9 cellular contexts compared by ENCODE assay signal in the genomic region with DNA sequence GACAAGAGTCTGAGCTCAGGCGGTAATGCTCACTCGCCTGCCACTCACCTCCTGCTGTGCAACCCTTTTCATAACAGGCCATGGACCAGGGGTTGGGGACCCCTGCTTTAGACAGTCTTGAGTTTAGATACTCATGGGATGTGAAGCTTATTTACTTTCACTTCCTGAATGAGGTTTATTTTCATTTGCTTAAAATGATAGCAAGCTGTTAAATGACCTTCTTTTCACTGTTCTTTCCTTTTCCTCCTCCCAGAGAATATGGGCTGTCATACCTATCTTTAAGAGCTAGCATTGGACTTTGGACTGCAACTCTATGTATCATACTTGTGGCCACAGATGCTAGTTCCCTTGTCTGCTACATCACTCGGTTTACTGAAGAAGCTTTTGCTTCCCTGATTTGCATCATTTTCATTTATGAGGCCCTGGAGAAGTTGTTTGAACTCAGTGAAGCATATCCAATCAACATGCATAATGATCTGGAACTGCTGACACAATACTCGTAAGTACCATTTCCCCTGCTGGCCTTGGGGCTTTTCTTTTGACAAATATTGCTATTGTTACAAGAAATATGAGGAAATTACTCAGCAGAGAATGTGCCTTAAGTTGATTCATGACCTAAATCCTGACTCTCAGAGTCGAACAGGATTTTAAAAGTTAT.
A peak's percentile ranks its signal among the peaks of the same experiment; 100 is the strongest.
DNase-seq lines count a peak whose midpoint lies in the region; ATAC-seq, FAIRE-seq and TF ChIP-seq lines count a peak whose summit lies in the region.
"Had no signal": no experiment of that assay in that cellular context is flagged by ENCODE, and none has a peak within 500 bp of the region (broad histone marks: within the 10 kb centered on the region; RNA-seq: fewer than 3 reads in every experiment).

No MANE protein-coding gene starts in this region.

- DNase-seq in GM12864 (ENCODE audit: low read depth), result peak; percentile 10
- DNase-seq in T-helper 17 cell, result no peak
- DNase-seq in naive B cell, result peak; percentile 5
- DNase-seq in D721Med (ENCODE audit: insufficient read length, low spot score), result no peak
- DNase-seq in tibial artery, result no peak
- DNase-seq in progenitor cell of endocrine pancreas (ENCODE audit: low spot score, unreplicated experiment), result no peak

- H3K9me3 Mint-ChIP-seq in naive B cell (peaks cover 0 to 7% (median under 1%) of the 10 kb centered on the region in 7 donors), progenitor cell of endocrine pancreas (ENCODE audit: low read depth) (peaks cover 6% of the 10 kb centered on the region)

- H3K4me1 Mint-ChIP-seq in T-helper 17 cell (peaks cover 14% of the 10 kb centered on the region), naive B cell (peaks cover 0 to 3% (median 2%) of the 10 kb centered on the region in 3 donors), progenitor cell of endocrine pancreas (ENCODE audit: low read depth) (no peaks in the 10 kb centered on the region)

- ATAC-seq in GM21390 (IDR thresholded peaks at IDR 0.05; ENCODE audit: unreplicated experiment), result peak; percentile 79
- peak; percentile 73 for ATAC-seq in HG03575 (IDR thresholded peaks at IDR 0.05; ENCODE audit: extremely low read depth, insufficient number of reproducible peaks, low FRiP score, unreplicated experiment)
- peak; percentile 74 for ATAC-seq in T-helper 17 cell
- ATAC-seq in naive B cell (ENCODE audit: low read depth in 2 of 2), result peak in 1 of 2 donors; percentile 52

- TF ChIP-seq CTCF in GM12864 (IDR thresholded peaks at IDR 0.05; ENCODE audit: low read depth, low read length, missing control alignments) (no peak), D721Med (IDR thresholded peaks at IDR 0.05; ENCODE audit: insufficient read depth, missing control alignments) (no peak), tibial artery (IDR thresholded peaks at IDR 0.05) (no peak), progenitor cell of endocrine pancreas (IDR thresholded peaks at IDR 0.05; ENCODE audit: unreplicated experiment) (no peak)

- peak overlapping the region; percentile 70 for H3K27ac Mint-ChIP-seq in T-helper 17 cell
- H3K27ac Mint-ChIP-seq in naive B cell, result no peak overlapping the region
- no peak overlapping the region for H3K27ac Mint-ChIP-seq in progenitor cell of endocrine pancreas

- intact Hi-C loops in tibial artery (cut with DNase I; ENCODE audit: low total_unique reads), result no loop called here

- no peak overlapping the region for H3K4me3 ChIP-seq in GM12864 (ENCODE audit: low read depth, low read length)
- H3K4me3 ChIP-seq in tibial artery, result no peak overlapping the region
- H3K4me3 ChIP-seq: lung had no signal

- no peaks in the 10 kb centered on the region for H3K36me3 ChIP-seq in tibial artery

- H3K27me3 ChIP-seq in tibial artery, result no peaks in the 10 kb centered on the region

- H3K4me3 Mint-ChIP-seq in T-helper 17 cell (peak overlapping the region; percentile 77), naive B cell (no peak overlapping the region), progenitor cell of endocrine pancreas (ENCODE audit: low read depth) (no peak overlapping the region)

- H3K9me3 ChIP-seq in T-helper 17 cell (ENCODE audit: control insufficient read depth, low read length, poor library complexity, severe bottlenecking), result no peaks in the 10 kb centered on the region
- H3K9me3 ChIP-seq in tibial artery, result no peaks in the 10 kb centered on the region

- no peaks in the 10 kb centered on the region for H3K4me1 ChIP-seq in tibial artery

- no peak overlapping the region for H3K27ac ChIP-seq in tibial artery

- H3K36me3 Mint-ChIP-seq in T-helper 17 cell (ENCODE audit: low read depth), result no peaks in the 10 kb centered on the region
- no peaks in the 10 kb centered on the region for H3K36me3 Mint-ChIP-seq in naive B cell
- no peaks in the 10 kb centered on the region for H3K36me3 Mint-ChIP-seq in progenitor cell of endocrine pancreas (ENCODE audit: insufficient read depth)

- no peaks in the 10 kb centered on the region for H3K27me3 Mint-ChIP-seq in T-helper 17 cell
- H3K27me3 Mint-ChIP-seq in naive B cell, result no peaks in the 10 kb centered on the region
- H3K27me3 Mint-ChIP-seq in progenitor cell of endocrine pancreas, result peaks cover 2% of the 10 kb centered on the region

- FAIRE-seq in D721Med (lab: Jason Lieb, UNC), result no peak

Comparison
In these comparisons a context has a peak if more than half of its experiments do, and no peak if none do; other contexts are left out.
1. DNase-seq: peak in GM12864 (single experiment) and naive B cell (single experiment); none in T-helper 17 cell (0 of 3), D721Med (single experiment), tibial artery (0 of 2) and progenitor cell of endocrine pancreas (single experiment).